1 cellular context compared by ENCODE assay signal in genomic region chr14:105420976-105421674, GRCh38.
TF ChIP-seq lines count a peak whose summit lies in the region.

No MANE protein-coding gene starts in this region.

TF ChIP-seq in GM12878, 131 proteins besides CTCF, POLR2A, EP300 and RAD21:
- TF ChIP-seq ZNF687 (IDR thresholded peaks at IDR 0.05) (no peak), CREM (IDR thresholded peaks at IDR 0.05; ENCODE audit: low read depth) (no peak), SREBF2 (IDR thresholded peaks at IDR 0.05; ENCODE audit: low read length) (no peak)
